Comparison of ENCODE assay signal across 13 cellular contexts in the genomic region with DNA sequence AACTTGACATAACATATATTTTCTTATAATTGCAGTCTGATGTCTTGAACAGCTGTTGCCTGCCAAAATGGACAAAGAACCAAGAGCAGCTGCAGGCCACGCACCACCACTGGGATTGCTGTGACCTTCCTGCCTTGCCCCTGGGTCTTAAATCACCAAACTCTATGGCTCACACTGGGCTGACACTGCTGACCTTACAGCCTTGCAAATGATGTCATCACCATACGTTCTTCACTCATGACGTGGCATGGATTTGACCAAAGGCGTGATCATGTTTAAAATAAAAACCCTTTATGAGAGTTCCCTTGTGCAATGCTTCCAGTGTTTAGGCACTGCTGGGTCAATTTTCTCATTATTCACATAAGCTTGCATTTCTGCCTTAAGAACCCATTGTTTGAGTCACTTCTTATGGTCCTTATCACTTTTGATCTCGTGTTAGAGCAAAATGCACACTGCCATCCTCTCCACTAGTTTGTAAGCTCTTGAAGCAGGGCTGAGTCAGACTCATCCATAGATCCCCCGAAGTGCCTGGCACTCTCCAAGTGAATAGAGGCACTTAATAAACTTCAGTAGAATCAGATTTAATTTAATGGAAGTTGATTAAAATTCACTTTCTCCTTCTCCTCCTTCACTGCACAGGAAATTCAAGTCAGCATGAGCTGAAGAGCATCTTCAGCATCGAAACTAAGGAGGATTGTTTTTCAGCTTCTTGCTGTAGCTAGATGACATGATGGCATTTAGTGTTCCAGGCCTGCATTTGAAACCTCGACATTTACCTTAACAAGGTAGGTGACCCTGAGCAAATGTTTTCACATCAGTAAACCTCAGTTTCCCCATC.
A peak's percentile ranks its signal among the peaks of the same experiment; 100 is the strongest.
DNase-seq lines count a peak whose midpoint lies in the region; ATAC-seq and TF ChIP-seq lines count a peak whose summit lies in the region.
"Had no signal": no experiment of that assay in that cellular context is flagged by ENCODE, and none has a peak within 500 bp of the region (broad histone marks: within the 10 kb centered on the region; RNA-seq: fewer than 3 reads in every experiment).

No MANE protein-coding gene starts in this region.

- no peak overlapping the region for H3K4me2 ChIP-seq in mesendoderm (ENCODE audit: low read length)

- no peaks in the 10 kb centered on the region for H3K27me3 ChIP-seq in mesendoderm (ENCODE audit: insufficient read depth, low read length, poor library complexity)
- H3K27me3 ChIP-seq in vagina, result no peaks in the 10 kb centered on the region
- H3K27me3 ChIP-seq: thyroid gland had no signal

- H3K56ac ChIP-seq in mesendoderm (ENCODE audit: low read length), result no peak overlapping the region

- H3K79me2 ChIP-seq in mesendoderm (ENCODE audit: control insufficient read depth, insufficient read depth, low read length), result no peaks in the 10 kb centered on the region

- no peak overlapping the region for H3K9ac ChIP-seq in mesendoderm (ENCODE audit: low read length)

- H3K27me3 Mint-ChIP-seq in activated naive CD8-positive, alpha-beta T cell treated with anti-CD3 and anti-CD28 coated beads, Interleukin-2, amount 50 U/mL, for 24 hours, result no peaks in the 10 kb centered on the region
- H3K27me3 Mint-ChIP-seq in stimulated activated memory B cell treated with anti-CD40 and anti-IgM and Interleukin-4, amounts not matched to agents 10 μg/mL and 1 μg/mL and 100 μg/mL, for 72 hours, result no peaks in the 10 kb centered on the region

- H3K27ac Mint-ChIP-seq in activated naive CD8-positive, alpha-beta T cell treated with anti-CD3 and anti-CD28 coated beads, Interleukin-2, amount 50 U/mL, for 24 hours, result no peak overlapping the region
- H3K27ac Mint-ChIP-seq in stimulated activated memory B cell treated with anti-CD40 and anti-IgM and Interleukin-4, amounts not matched to agents 10 μg/mL and 1 μg/mL and 100 μg/mL, for 72 hours, result no peak overlapping the region

- H2BK5ac ChIP-seq in mesendoderm (ENCODE audit: low read length), result no peak overlapping the region

- no peak for TF ChIP-seq CTCF in vagina (IDR thresholded peaks at IDR 0.05)

- no peak overlapping the region for H2BK120ac ChIP-seq in mesendoderm (ENCODE audit: low read depth, low read length)

- H4K5ac ChIP-seq in mesendoderm (ENCODE audit: low read length), result no peak overlapping the region

- peak; percentile 88 for DNase-seq in ELR (ENCODE audit: low read depth)
- peak; percentile 69 for DNase-seq in HT1080 (ENCODE audit: low read depth)
- DNase-seq in activated naive CD8-positive, alpha-beta T cell treated with anti-CD3 and anti-CD28 coated beads, Interleukin-2, amount 50 U/mL, for 24 hours, result no peak
- peak; percentile 20 for DNase-seq in mesendoderm
- no peak for DNase-seq in vagina (ENCODE audit: extremely low spot score in 2 of 2)
- DNase-seq in activated CD4-positive, CD25-positive, alpha-beta regulatory T cell (lab: John Stamatoyannopoulos, UW), result no peak
- DNase-seq in NCI-H526 (lab: John Stamatoyannopoulos, UW), result no peak
- DNase-seq: activated CD4-positive, alpha-beta T cell treated with anti-CD3 and anti-CD28 coated beads for 4 hours; hippocampal formation; stimulated activated CD4-positive, alpha-beta T cell treated with anti-CD3 and anti-CD28 coated beads, Interleukin-12 subunit alpha, Interleukin-12 subunit beta, amount 100 ng/mL, for 4 hours; thyroid gland had no signal

- no peak overlapping the region for H4K8ac ChIP-seq in mesendoderm (ENCODE audit: low read depth, low read length)

- peaks cover 23% of the 10 kb centered on the region for H3K4me1 Mint-ChIP-seq in activated naive CD8-positive, alpha-beta T cell treated with anti-CD3 and anti-CD28 coated beads, Interleukin-2, amount 50 U/mL, for 24 hours
- H3K4me1 Mint-ChIP-seq in stimulated activated memory B cell treated with anti-CD40 and anti-IgM and Interleukin-4, amounts not matched to agents 10 μg/mL and 1 μg/mL and 100 μg/mL, for 72 hours, result no peaks in the 10 kb centered on the region

- H3K36me3 Mint-ChIP-seq in activated naive CD8-positive, alpha-beta T cell treated with anti-CD3 and anti-CD28 coated beads, Interleukin-2, amount 50 U/mL, for 24 hours (ENCODE audit: low read depth), result peaks cover 11% of the 10 kb centered on the region
- no peaks in the 10 kb centered on the region for H3K36me3 Mint-ChIP-seq in stimulated activated memory B cell treated with anti-CD40 and anti-IgM and Interleukin-4, amounts not matched to agents 10 μg/mL and 1 μg/mL and 100 μg/mL, for 72 hours

- intact Hi-C loops in vagina (cut with DNase I), result no loop called here

- H2AK5ac ChIP-seq in mesendoderm (ENCODE audit: low read length), result no peak overlapping the region

- H2BK15ac ChIP-seq in mesendoderm (replicated peaks; ENCODE audit: low read depth), result no peak overlapping the region

- H3K36me3 ChIP-seq in mesendoderm (ENCODE audit: control insufficient read depth, insufficient read depth, low read length) (no peaks in the 10 kb centered on the region), vagina (no peaks in the 10 kb centered on the region)
- H3K36me3 ChIP-seq: thyroid gland had no signal

- H3K4me3 ChIP-seq in mesendoderm (ENCODE audit: low read length), result no peak overlapping the region
- no peak overlapping the region for H3K4me3 ChIP-seq in vagina
- H3K4me3 ChIP-seq: thyroid gland had no signal

- no CpG with 5 or more reads among the region's 8 CpGs for WGBS in mesendoderm (ENCODE audit: extremely low coverage, insufficient coverage, low lambda C conversion rate)

- ATAC-seq in activated naive CD8-positive, alpha-beta T cell treated with anti-CD3 and anti-CD28 coated beads, Interleukin-2, amount 50 U/mL, for 24 hours, result peak; percentile 58
- no peak for ATAC-seq in stimulated activated memory B cell treated with anti-CD40 and anti-IgM and Interleukin-4, amounts not matched to agents 10 μg/mL and 1 μg/mL and 100 μg/mL, for 72 hours

- no peak overlapping the region for H3K18ac ChIP-seq in mesendoderm (ENCODE audit: low read length)

- no peaks in the 10 kb centered on the region for H3K79me1 ChIP-seq in mesendoderm (ENCODE audit: low read length)

- TF ChIP-seq POLR2A in vagina (IDR thresholded peaks at IDR 0.05), result no peak

- H3K4ac ChIP-seq in mesendoderm (ENCODE audit: low read depth, low read length), result no peak overlapping the region

- H3K4me1 ChIP-seq in mesendoderm (ENCODE audit: control insufficient read depth, low read depth, low read length), result no peaks in the 10 kb centered on the region
- no peaks in the 10 kb centered on the region for H3K4me1 ChIP-seq in vagina
- H3K4me1 ChIP-seq: thyroid gland had no signal

- H3K27ac ChIP-seq in mesendoderm (ENCODE audit: low read depth, low read length) (no peak overlapping the region), vagina (no peak overlapping the region)
- H3K27ac ChIP-seq: epithelial cell of prostate, thyroid gland had no signal

- no peak overlapping the region for H3K4me3 Mint-ChIP-seq in activated naive CD8-positive, alpha-beta T cell treated with anti-CD3 and anti-CD28 coated beads, Interleukin-2, amount 50 U/mL, for 24 hours
- no peak overlapping the region for H3K4me3 Mint-ChIP-seq in stimulated activated memory B cell treated with anti-CD40 and anti-IgM and Interleukin-4, amounts not matched to agents 10 μg/mL and 1 μg/mL and 100 μg/mL, for 72 hours

- H3K9me3 ChIP-seq in vagina, result no peaks in the 10 kb centered on the region
- H3K9me3 ChIP-seq: thyroid gland had no signal

- peaks cover 4% of the 10 kb centered on the region for H3K9me3 Mint-ChIP-seq in activated naive CD8-positive, alpha-beta T cell treated with anti-CD3 and anti-CD28 coated beads, Interleukin-2, amount 50 U/mL, for 24 hours
- peaks cover 3% of the 10 kb centered on the region for H3K9me3 Mint-ChIP-seq in stimulated activated memory B cell treated with anti-CD40 and anti-IgM and Interleukin-4, amounts not matched to agents 10 μg/mL and 1 μg/mL and 100 μg/mL, for 72 hours

- H3K23ac ChIP-seq in mesendoderm (ENCODE audit: low read length), result no peak overlapping the region

Comparison
In these comparisons a context has a peak if more than half of its experiments do, and no peak if none do; other contexts are left out.
1. DNase-seq: peak in ELR (single experiment), HT1080 (single experiment) and mesendoderm (single experiment); none in activated naive CD8-positive, alpha-beta T cell treated with anti-CD3 and anti-CD28 coated beads, Interleukin-2, amount 50 U/mL, for 24 hours (single experiment), vagina (0 of 2), activated CD4-positive, CD25-positive, alpha-beta regulatory T cell (0 of 4) and NCI-H526 (0 of 2).